7 cellular contexts compared by ENCODE assay signal in the genomic region with DNA sequence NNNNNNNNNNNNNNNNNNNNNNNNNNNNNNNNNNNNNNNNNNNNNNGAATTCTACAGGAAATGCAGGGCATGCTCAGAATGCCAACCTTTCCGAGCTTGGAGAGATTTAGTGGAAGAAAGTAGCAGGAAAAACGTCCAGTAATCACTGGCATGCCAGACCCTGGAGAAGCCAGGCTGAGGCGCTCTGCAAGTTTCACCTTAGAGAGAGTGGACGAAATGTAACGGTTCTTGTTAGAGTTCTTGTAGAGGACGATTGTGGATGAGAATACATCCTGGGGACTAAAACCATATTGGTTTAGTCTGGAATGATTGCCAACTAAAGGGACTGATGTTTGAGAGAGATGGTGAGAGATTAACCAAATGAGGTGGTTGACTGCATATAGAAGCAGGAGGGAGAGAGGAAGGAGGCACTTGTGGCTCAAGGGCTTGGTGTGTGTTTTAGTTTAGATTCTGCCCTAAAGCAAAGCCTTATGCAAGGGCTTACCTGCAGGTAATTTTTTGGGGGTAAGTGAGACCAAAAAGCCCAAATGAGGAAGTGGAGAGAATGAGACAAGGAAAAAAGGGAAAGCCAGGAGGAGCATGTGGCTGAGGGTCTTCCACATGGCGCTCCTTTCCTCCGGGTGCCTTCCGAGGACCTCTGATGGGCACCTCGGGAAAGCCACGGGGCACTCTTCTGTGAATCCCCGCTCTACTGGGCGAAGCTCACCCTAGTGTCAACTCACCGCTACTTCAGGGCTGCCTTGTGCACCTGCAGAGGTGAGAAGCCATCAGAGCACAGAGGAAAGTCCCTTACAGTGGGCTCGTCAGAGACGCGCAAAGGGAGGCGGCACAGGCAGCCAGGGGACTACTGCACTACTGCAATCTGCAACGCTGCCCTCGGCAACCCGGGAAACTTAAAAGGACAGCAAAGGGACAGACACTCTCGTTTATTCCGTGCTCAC. TPM values are rescaled to one million over a fixed set of nuclear protein-coding genes. Genes with fewer than 3 reads are reported as not detected.
DNase-seq lines count a peak whose midpoint lies in the region; ATAC-seq and TF ChIP-seq lines count a peak whose summit lies in the region.
"Not testable (repeated sequence)": the region's sequence is repeated elsewhere in the genome, so short reads cannot be mapped to it uniquely, and the experiment has no call there.

No MANE protein-coding gene starts in this region.

- H3K36me3 Mint-ChIP-seq in activated T-helper 17 cell treated with anti-CD3 and anti-CD28 coated beads, Interleukin-2, amount 50 U/mL, for 72 hours (ENCODE audit: low read depth): not testable (repeated sequence)

- TF ChIP-seq CTCF in lower lobe of right lung (IDR thresholded peaks at IDR 0.05): not testable (repeated sequence)

- ATAC-seq in GM18873 (IDR thresholded peaks at IDR 0.05; ENCODE audit: low FRiP score, unreplicated experiment): peak; percentile 99
- ATAC-seq in GM21381 (IDR thresholded peaks at IDR 0.05; ENCODE audit: unreplicated experiment): peak; percentile 100
- peak; percentile 100 for ATAC-seq in HG02642 (IDR thresholded peaks at IDR 0.05; ENCODE audit: poor library complexity, unreplicated experiment)
- ATAC-seq in HG03095 (IDR thresholded peaks at IDR 0.05; ENCODE audit: unreplicated experiment): peak; percentile 99
- ATAC-seq in HG03558 (IDR thresholded peaks at IDR 0.05; ENCODE audit: extremely low read depth, unreplicated experiment): peak; percentile 98
- ATAC-seq in activated T-helper 17 cell treated with anti-CD3 and anti-CD28 coated beads, Interleukin-2, amount 50 U/mL, for 72 hours (replicated peaks): peak; percentile 98
- peak; percentile 70 to 72 for ATAC-seq in lower lobe of right lung

- intact Hi-C loops in lower lobe of right lung (cut with DNase I): not testable (repeated sequence)

- H3K27me3 ChIP-seq in lower lobe of right lung (ENCODE audit: low read depth): not testable (repeated sequence)

- not testable (repeated sequence) for H3K36me3 ChIP-seq in lower lobe of right lung

- not testable (repeated sequence) for H3K9me3 Mint-ChIP-seq in activated T-helper 17 cell treated with anti-CD3 and anti-CD28 coated beads, Interleukin-2, amount 50 U/mL, for 72 hours

- not testable (repeated sequence) for H3K27ac ChIP-seq in lower lobe of right lung

- H3K9me3 ChIP-seq in lower lobe of right lung: not testable (repeated sequence)

- not testable (repeated sequence) for H3K4me1 ChIP-seq in lower lobe of right lung

- H3K27me3 Mint-ChIP-seq in activated T-helper 17 cell treated with anti-CD3 and anti-CD28 coated beads, Interleukin-2, amount 50 U/mL, for 72 hours: not testable (repeated sequence)

- H3K4me3 Mint-ChIP-seq in activated T-helper 17 cell treated with anti-CD3 and anti-CD28 coated beads, Interleukin-2, amount 50 U/mL, for 72 hours: not testable (repeated sequence)

- not testable (repeated sequence) for H3K4me3 ChIP-seq in lower lobe of right lung

- H3K4me1 Mint-ChIP-seq in activated T-helper 17 cell treated with anti-CD3 and anti-CD28 coated beads, Interleukin-2, amount 50 U/mL, for 72 hours: not testable (repeated sequence)

- H3K27ac Mint-ChIP-seq in activated T-helper 17 cell treated with anti-CD3 and anti-CD28 coated beads, Interleukin-2, amount 50 U/mL, for 72 hours: not testable (repeated sequence)

- not testable (repeated sequence) for DNase-seq in lower lobe of right lung

RNA-seq across cellular contexts. Expression of a gene that starts 56.5 kb away (rescaled TPM):
- total RNA-seq in activated T-helper 17 cell treated with anti-CD3 and anti-CD28 coated beads, Interleukin-2, amount 50 U/mL, for 72 hours: 10 to 100 TPM in 1 of 2 donors, 1 to 10 TPM in 1; 2.3 to 10.0 TPM
- 0.44 TPM for total RNA-seq in lower lobe of right lung
